In genomic region chr10:86178401-86179142, GRCh38 we compare ENCODE assay signal across 9 cellular contexts.
DNase-seq lines count a peak whose midpoint lies in the region; ATAC-seq, FAIRE-seq and TF ChIP-seq lines count a peak whose summit lies in the region.
"Had no signal": no experiment of that assay in that cellular context is flagged by ENCODE, and none has a peak within 500 bp of the region (broad histone marks: within the 10 kb centered on the region; RNA-seq: fewer than 3 reads in every experiment).

No MANE protein-coding gene starts in this region.

- H3K9me3 Mint-ChIP-seq in T-cell, result no peaks in the 10 kb centered on the region

- ATAC-seq in GM21786 (IDR thresholded peaks at IDR 0.05; ENCODE audit: unreplicated experiment) (no peak), T-cell (replicated peaks in 1 of 4) (no peak)

- no peaks in the 10 kb centered on the region for H3K4me1 ChIP-seq in keratinocyte (ENCODE audit: control insufficient read depth, extremely low read depth, insufficient read depth, low read length)

- no peaks in the 10 kb centered on the region for H3K79me2 ChIP-seq in keratinocyte (ENCODE audit: control insufficient read depth, insufficient read depth, low read length)

- H3K36me3 Mint-ChIP-seq in T-cell, result no peaks in the 10 kb centered on the region

- dilution Hi-C loops in keratinocyte (cut with MboI; ENCODE audit: extremely low pct_ligation_motif_present, low sequenced_read_pairs), result no loop called here

- H3K4me3 Mint-ChIP-seq in T-cell, result no peak overlapping the region

- no peak overlapping the region for H3K4me3 ChIP-seq in keratinocyte (ENCODE audit: control insufficient read depth in 2 of 3, extremely low read depth in 1 of 3, insufficient read depth in 2 of 3, low read depth in 1 of 3, low read length in 3 of 3)

- H3K27ac Mint-ChIP-seq in T-cell, result no peak overlapping the region

- no peaks in the 10 kb centered on the region for H3K36me3 ChIP-seq in keratinocyte (ENCODE audit: control insufficient read depth in 2 of 2, extremely low read depth in 1 of 2, insufficient read depth in 2 of 2, low read length in 2 of 2)

- POLR2A ChIA-PET in RWPE1 (lab: Yijun Ruan, JAX; ENCODE audit: low non-redundant PET), result no interaction called here
- POLR2A ChIA-PET in T-cell (lab: Charles Lee), result no interaction called here

- H3K27me3 Mint-ChIP-seq in T-cell, result peaks cover 0 to 3% of the 10 kb centered on the region in 2 donors

- CTCF ChIA-PET in RWPE1 (lab: Yijun Ruan, JAX), result interaction anchor here (0.6 kb wide), 1 partner anchor 1279 kb away, joined by 3 read pairs; no protein-coding TSS in a partner anchor
- CTCF ChIA-PET in T-cell (lab: Charles Lee), result no interaction called here

- TF ChIP-seq CTCF in AG09319 (IDR thresholded peaks at IDR 0.05; ENCODE audit: low read depth, low read length) (peak; percentile 6), RWPE1 (conservative IDR thresholded peaks at IDR 0.05; ENCODE audit: low read depth) (no peak), keratinocyte (optimal IDR thresholded peaks at IDR 0.05 in 1 of 3, IDR thresholded peaks at IDR 0.05 in 1 of 3, conservative IDR thresholded peaks at IDR 0.05 in 1 of 3; ENCODE audit: extremely low read depth in 1 of 3, insufficient read depth in 2 of 3, low read length in 3 of 3) (peak in 2 of 3 experiments; percentile 7 to 39)

- H2AFZ ChIP-seq in keratinocyte (ENCODE audit: control insufficient read depth, low read length), result no peak overlapping the region

- no peak for DNase-seq in AG09319 (ENCODE audit: extremely low read depth, low read depth)
- DNase-seq in GM18507 (ENCODE audit: extremely low spot score, insufficient read length, low read depth), result peak; percentile 7
- peak; percentile 36 for DNase-seq in RWPE1 (ENCODE audit: low spot score)
- no peak for DNase-seq in keratinocyte (ENCODE audit: low read depth, low spot score)
- no peak for DNase-seq in T-cell
- no peak for DNase-seq in KG1 (lab: John Stamatoyannopoulos, UW)
- DNase-seq in GM19240 (ENCODE audit: insufficient read length, low spot score), result no peak

- H3K4me1 Mint-ChIP-seq in T-cell, result no peaks in the 10 kb centered on the region

- no peaks in the 10 kb centered on the region for H3K27me3 ChIP-seq in keratinocyte (ENCODE audit: control insufficient read depth, extremely low read depth, insufficient read depth, low read length)

- H3K27ac ChIP-seq in RWPE1 (no peak overlapping the region), keratinocyte (ENCODE audit: control insufficient read depth, insufficient read depth, low read length) (no peak overlapping the region)

- no peaks in the 10 kb centered on the region for H3K9me3 ChIP-seq in keratinocyte (ENCODE audit: control insufficient read depth, low read depth, low read length)

- H4K20me1 ChIP-seq in keratinocyte (ENCODE audit: control insufficient read depth, extremely low read depth, insufficient read depth, low read length), result no peaks in the 10 kb centered on the region

- no peak overlapping the region for H3K4me2 ChIP-seq in keratinocyte (ENCODE audit: control insufficient read depth, extremely low read depth, insufficient read depth, low read depth, low read length)

- H3K9ac ChIP-seq in keratinocyte (ENCODE audit: control insufficient read depth, extremely low read depth, insufficient read depth, low read length), result no peak overlapping the region

- H3K9me1 ChIP-seq in keratinocyte (ENCODE audit: control insufficient read depth, extremely low read depth, insufficient read depth, low read length), result no peaks in the 10 kb centered on the region

- FAIRE-seq in GM18507 (lab: Jason Lieb, UNC) (no peak), keratinocyte (lab: Jason Lieb, UNC) (no peak)
- FAIRE-seq: endothelial cell of umbilical vein had no signal

Comparison
In these comparisons a context has a peak if more than half of its experiments do, and no peak if none do; other contexts are left out.
1. DNase-seq: peak in GM18507 (single experiment) and RWPE1 (single experiment); none in AG09319 (single experiment), keratinocyte (single experiment), T-cell (0 of 34), KG1 (single experiment) and GM19240 (single experiment).